8 cellular contexts compared by ENCODE assay signal in genomic region chr1:84298688-84299535, GRCh38. TPM values are rescaled to one million over a fixed set of nuclear protein-coding genes. Genes with fewer than 3 reads are reported as not detected.
A peak's percentile ranks its signal among the peaks of the same experiment; 100 is the strongest.
DNase-seq lines count a peak whose midpoint lies in the region; ATAC-seq, FAIRE-seq and TF ChIP-seq lines count a peak whose summit lies in the region.

No MANE protein-coding gene starts in this region.

- H2BK12ac ChIP-seq in H1 (ENCODE audit: low read depth, low read length) = no peak overlapping the region

- no peak overlapping the region for H2AK5ac ChIP-seq in H1 (ENCODE audit: low read depth, low read length)

- peak overlapping the region; percentile 76 for H3K4me3 ChIP-seq in GM12865 (ENCODE audit: low read depth, low read length)
- peak overlapping the region; percentile 90 to 97 (median 94) for H3K4me3 ChIP-seq in H1 (ENCODE audit: extremely low read depth in 1 of 4, insufficient read depth in 2 of 4, low read depth in 3 of 4, low read length in 4 of 4)

- H4K5ac ChIP-seq in H1 (ENCODE audit: insufficient read length, low read depth, low read length) = peak overlapping the region; percentile 64

- no peak overlapping the region for H3K23ac ChIP-seq in H1 (ENCODE audit: insufficient read length)

- H3K27ac ChIP-seq in 22Rv1 (peak overlapping the region; percentile 67), H1 (ENCODE audit: low read depth, low read length) (peak overlapping the region; percentile 43; the same call in 1 of the 2 replicates)

- 0 out of 4 replicates have a peak, but pooled peaks of 1 of the 2 experiments have one; percentile 1 for TF ChIP-seq RAD21 in H1 (IDR thresholded peaks at IDR 0.05 in 1 of 2, conservative IDR thresholded peaks at IDR 0.05 in 1 of 2; ENCODE audit: low read depth in 2 of 2, low read length in 2 of 2)

- H2BK5ac ChIP-seq in H1 (ENCODE audit: low read depth, low read length) = peak overlapping the region; percentile 79; the same call in 1 of the 2 replicates

- H3K23me2 ChIP-seq in H1 (ENCODE audit: low read depth, low read length) = peaks cover 10% of the 10 kb centered on the region; the same call in 1 of the 2 replicates

- no peak overlapping the region for H2BK120ac ChIP-seq in H1 (replicated peaks; ENCODE audit: low read depth, low read length)

- peak overlapping the region; percentile 78 for H4K91ac ChIP-seq in H1 (replicated peaks; ENCODE audit: insufficient read length, low read length)

- no peak for TF ChIP-seq POLR2A in H1 (IDR thresholded peaks at IDR 0.05; ENCODE audit: control extremely low read depth in 1 of 2, low read depth in 2 of 2, low read length in 2 of 2)

- H4K20me1 ChIP-seq in H1 (replicated peaks in 1 of 2; ENCODE audit: control insufficient read depth in 1 of 2, insufficient read depth in 2 of 2, low read length in 2 of 2) = no peaks in the 10 kb centered on the region

- intact Hi-C loops in activated CD4-positive, alpha-beta T cell treated with anti-CD3 and anti-CD28 coated beads, Interleukin-2, amount 10 ng/mL, durations not matched to agents 24 days and 14 days (cut with micrococcal nuclease) = loop anchor here (2.0 to 5.0 kb wide), 4 partner anchors 134 to 688 kb away; partner anchors contain the start of gene PRKACB

- no peak for TF ChIP-seq EP300 in H1 (IDR thresholded peaks at IDR 0.05; ENCODE audit: borderline replicate concordance in 1 of 2, low read depth in 2 of 2, low read length in 2 of 2)

- peak overlapping the region; percentile 91 for H3K4me3 Mint-ChIP-seq in activated CD4-positive, alpha-beta T cell treated with anti-CD3 and anti-CD28 coated beads, Interleukin-2, amount 10 ng/mL, durations not matched to agents 24 days and 14 days
- peak overlapping the region; percentile 94 for H3K4me3 Mint-ChIP-seq in memory B cell

- DNase-seq in GM12865 (ENCODE audit: low read depth) = peak; percentile 45
- peak; percentile 55 for DNase-seq in NCI-H146 (lab: John Stamatoyannopoulos, UW)
- DNase-seq in activated CD4-positive, alpha-beta T cell treated with anti-CD3 and anti-CD28 coated beads, Interleukin-2, amount 10 ng/mL, durations not matched to agents 24 days and 14 days = peak; percentile 74
- peak in 1 of 2 experiments; percentile 74 for DNase-seq in H1 (ENCODE audit: low read depth in 1 of 2, low spot score in 2 of 2)
- peak; percentile 7 to 39 for DNase-seq in memory B cell (ENCODE audit: low spot score in 2 of 2)
- peak; percentile 47 for DNase-seq in stimulated activated naive CD8-positive, alpha-beta T cell treated with anti-CD3 and anti-CD28 coated beads, Interleukin-15, Interleukin-2, amounts not matched to agents 100 U/mL and 50 U/mL, for 24 hours

- peak overlapping the region; percentile 26 to 68 (median 55) for H3K9ac ChIP-seq in H1 (replicated peaks in 1 of 4; ENCODE audit: extremely low read depth in 1 of 4, low read depth in 3 of 4, low read length in 3 of 4)

- peak overlapping the region; percentile 90 for H4K8ac ChIP-seq in H1 (ENCODE audit: extremely low read depth, insufficient read depth, low read length)

- H3K36me3 ChIP-seq in H1 (ENCODE audit: control insufficient read depth in 2 of 4, insufficient read depth in 4 of 4, low read length in 3 of 4) = no peaks in the 10 kb centered on the region

- H3K9me3 Mint-ChIP-seq in activated CD4-positive, alpha-beta T cell treated with anti-CD3 and anti-CD28 coated beads, Interleukin-2, amount 10 ng/mL, durations not matched to agents 24 days and 14 days = peaks cover 9% of the 10 kb centered on the region
- H3K9me3 Mint-ChIP-seq in memory B cell = peaks cover 3% of the 10 kb centered on the region

- peaks cover 36% of the 10 kb centered on the region for H3K4me1 Mint-ChIP-seq in activated CD4-positive, alpha-beta T cell treated with anti-CD3 and anti-CD28 coated beads, Interleukin-2, amount 10 ng/mL, durations not matched to agents 24 days and 14 days
- peaks cover 22% of the 10 kb centered on the region for H3K4me1 Mint-ChIP-seq in memory B cell

- H3K27me3 Mint-ChIP-seq in activated CD4-positive, alpha-beta T cell treated with anti-CD3 and anti-CD28 coated beads, Interleukin-2, amount 10 ng/mL, durations not matched to agents 24 days and 14 days = peaks cover 13% of the 10 kb centered on the region
- peaks cover 5% of the 10 kb centered on the region for H3K27me3 Mint-ChIP-seq in memory B cell

- no peak overlapping the region for H3K4ac ChIP-seq in H1 (replicated peaks; ENCODE audit: insufficient read length, low read depth, low read length)

- no peaks in the 10 kb centered on the region for H3K36me3 Mint-ChIP-seq in activated CD4-positive, alpha-beta T cell treated with anti-CD3 and anti-CD28 coated beads, Interleukin-2, amount 10 ng/mL, durations not matched to agents 24 days and 14 days (ENCODE audit: low read depth)
- peaks cover 3% of the 10 kb centered on the region for H3K36me3 Mint-ChIP-seq in memory B cell

- peak overlapping the region; percentile 62 to 83 for H3K4me2 ChIP-seq in H1 (ENCODE audit: insufficient read depth in 1 of 2, low read depth in 2 of 2, low read length in 2 of 2)

- FAIRE-seq in H1 (lab: Jason Lieb, UNC) = no peak

- peak overlapping the region; percentile 95 for H3K18ac ChIP-seq in H1 (ENCODE audit: extremely low read depth, low read length)

- H3K27me3 ChIP-seq in H1 (replicated peaks in 1 of 4; ENCODE audit: control insufficient read depth in 3 of 4, extremely low read depth in 1 of 4, insufficient read depth in 3 of 4, low read length in 3 of 4) = no peaks in the 10 kb centered on the region

- ATAC-seq in HG02759 (IDR thresholded peaks at IDR 0.05; ENCODE audit: unreplicated experiment) (peak; percentile 55), memory B cell (ENCODE audit: low read depth) (peak; percentile 55)
- ATAC-seq in stimulated activated naive CD8-positive, alpha-beta T cell treated with anti-CD3 and anti-CD28 coated beads, Interleukin-15, Interleukin-2, amounts not matched to agents 100 U/mL and 50 U/mL, for 24 hours = peak; percentile 58

- H3K79me2 ChIP-seq in H1 (ENCODE audit: control insufficient read depth in 1 of 2, insufficient read depth in 2 of 2, low read length in 2 of 2) = no peaks in the 10 kb centered on the region

- H3K27ac Mint-ChIP-seq in activated CD4-positive, alpha-beta T cell treated with anti-CD3 and anti-CD28 coated beads, Interleukin-2, amount 10 ng/mL, durations not matched to agents 24 days and 14 days = peak overlapping the region; percentile 86
- peak overlapping the region; percentile 17 for H3K27ac Mint-ChIP-seq in memory B cell

- peak overlapping the region; percentile 42 for H3K56ac ChIP-seq in H1 (replicated peaks; ENCODE audit: insufficient read length, low read depth, low read length)

- H2AFZ ChIP-seq in H1 (ENCODE audit: low read length) = peak overlapping the region; percentile 70

- 0 out of 2 replicates have a peak overlapping the region, but pooled peaks have one; percentile 65 for H2BK15ac ChIP-seq in H1 (ENCODE audit: low read length)

- H3K79me1 ChIP-seq in H1 (ENCODE audit: low read depth, low read length) = no peaks in the 10 kb centered on the region

- 6% methylated on average over 49 of the region's 50 CpGs; no CpG with 5 or more reads in 1 of the 2 experiments for WGBS in H1 (ENCODE audit: extremely low coverage in 1 of 2, insufficient coverage in 1 of 2, insufficient read length in 1 of 2, insufficient replicate concordance in 2 of 2, low coverage in 1 of 2, low lambda C conversion rate in 2 of 2, missing lambda C conversion rate in 1 of 2), 2 experiments

- no peak overlapping the region; the same call in 1 of the 2 replicates for H2BK20ac ChIP-seq in H1 (ENCODE audit: low read length)

- TF ChIP-seq CTCF in 22Rv1 (IDR thresholded peaks at IDR 0.05) (no peak), GM12865 (IDR thresholded peaks at IDR 0.05; ENCODE audit: insufficient read depth, low read depth, low read length, missing control alignments) (no peak), H1 (IDR thresholded peaks at IDR 0.05; ENCODE audit: control extremely low read depth in 1 of 3, insufficient read depth in 1 of 3, low read depth in 1 of 3, low read length in 3 of 3) (no peak)

- POLR2A ChIA-PET in H1 (lab: Charles Lee; ENCODE audit: partially characterized antibody) = interaction anchor here (0.8 kb wide), 1 partner anchor 9 kb away, joined by 3 read pairs; no protein-coding TSS in a partner anchor

- H3K14ac ChIP-seq in H1 (ENCODE audit: insufficient read length) = no peak overlapping the region

- H3K4me1 ChIP-seq in H1 (replicated peaks in 1 of 4; ENCODE audit: control insufficient read depth in 3 of 4, insufficient read depth in 4 of 4, low read length in 3 of 4) = peaks cover 5 to 25% (median 11%) of the 10 kb centered on the region in 4 experiments

- CTCF ChIA-PET in H1 (lab: Charles Lee; ENCODE audit: partially characterized antibody) = interaction anchor here (0.6 kb wide), 1 partner anchor 94 kb away, joined by 3 read pairs; no protein-coding TSS in a partner anchor

- H3K9me3 ChIP-seq in H1 (ENCODE audit: insufficient read depth in 2 of 2, low read depth in 1 of 2, low read length in 1 of 2) = no peaks in the 10 kb centered on the region

TF ChIP-seq in H1, 55 proteins besides CTCF, POLR2A, EP300 and RAD21 (continues in another document):
- no peak for TF ChIP-seq POU5F1 (IDR thresholded peaks at IDR 0.05; ENCODE audit: low read depth, low read length)
- TF ChIP-seq CEBPB (IDR thresholded peaks at IDR 0.05; ENCODE audit: low read depth, low read length) = no peak
- peak; percentile 76 for TF ChIP-seq YY1 (IDR thresholded peaks at IDR 0.05; ENCODE audit: low read depth, low read length)
- TF ChIP-seq ASH2L (IDR thresholded peaks at IDR 0.05; ENCODE audit: low read length) = no peak
- no peak for TF ChIP-seq SIX5 (IDR thresholded peaks at IDR 0.05; ENCODE audit: low read depth, low read length)
- TF ChIP-seq KDM4A (IDR thresholded peaks at IDR 0.05; ENCODE audit: low read depth, low read length, severe bottlenecking) = peak; percentile 99
- no peak for TF ChIP-seq TAF1 (IDR thresholded peaks at IDR 0.05; ENCODE audit: low read depth, low read length)
- TF ChIP-seq RFX5 (IDR thresholded peaks at IDR 0.05; ENCODE audit: borderline replicate concordance, low read depth, low read length) = no peak

RNA-seq across cellular contexts. Expression of gene SAMD13, which starts 2.6 kb away (rescaled TPM):
- total RNA-seq in activated CD4-positive, alpha-beta T cell treated with anti-CD3 and anti-CD28 coated beads, Interleukin-2, amount 10 ng/mL, durations not matched to agents 24 days and 14 days = 0.21 TPM in 1 of 2 replicates, not detected in the other
- total RNA-seq in H1 (2021; fragmentation: NEBNext Ultra II Directional; extraction: Animal tissue kit (Norgen Biotek cat#: 25700)) = 1.8 and 2.3 TPM in 2 replicates
- 0.66 and 0.86 TPM in 2 replicates for polyA plus RNA-seq in H1 (2011; rRNA removed)
- 1.6 TPM for polyA plus RNA-seq in H1 (2011; cell fraction: cytosol; rRNA removed)
- polyA plus RNA-seq in H1 (2011; cell fraction: nucleus; rRNA removed) = 0.50 TPM
- 1.1 to 4.4 TPM (median 1.3 TPM) in 4 replicates for polyA plus RNA-seq in H1 (2012, experiment 1 of 2)
- 0.89 TPM for polyA plus RNA-seq in H1 (2012, experiment 2 of 2)
- 1.0 TPM for polyA plus RNA-seq in H1 (2013, experiment 1 of 2)
- polyA plus RNA-seq in H1 (2013, experiment 2 of 2) = 0.72 TPM
- polyA minus RNA-seq in H1 (2011; rRNA and poly(A)+ RNA removed) = 0.57 and 0.68 TPM in 2 replicates
- 2.0 TPM for polyA minus RNA-seq in H1 (2011; cell fraction: cytosol; rRNA and poly(A)+ RNA removed)
- 3.0 TPM for polyA minus RNA-seq in H1 (2011; cell fraction: nucleus; rRNA and poly(A)+ RNA removed)
